Comparison of ENCODE assay signal across 17 cellular contexts in genomic region chr7:121563177-121563576, GRCh38.
DNase-seq lines count a peak whose midpoint lies in the region; TF ChIP-seq lines count a peak whose summit lies in the region.
"Had no signal": no experiment of that assay in that cellular context is flagged by ENCODE, and none has a peak within 500 bp of the region (broad histone marks: within the 10 kb centered on the region; RNA-seq: fewer than 3 reads in every experiment).

No MANE protein-coding gene starts in this region.

- no peaks in the 10 kb centered on the region for H3K27me3 ChIP-seq in MM.1S (replicated peaks; ENCODE audit: insufficient read depth, low read length)
- H3K27me3 ChIP-seq: heart right ventricle, testis had no signal

- H3K27ac ChIP-seq in MM.1S (ENCODE audit: low read length), result no peak overlapping the region
- H3K27ac ChIP-seq: heart right ventricle, testis had no signal

- TF ChIP-seq CTCF in MM.1S (IDR thresholded peaks at IDR 0.05; ENCODE audit: low read length) (peak; percentile 24; the same call in 1 of the 2 replicates), chondrocyte (IDR thresholded peaks at IDR 0.05) (peak; percentile 54), neural crest cell (conservative IDR thresholded peaks at IDR 0.05) (peak; percentile 48), GM20000 (IDR thresholded peaks at IDR 0.05; ENCODE audit: extremely low read depth, missing control alignments) (no peak), mesothelial cell of epicardium (IDR thresholded peaks at IDR 0.05; ENCODE audit: unreplicated experiment) (no peak)

- H3K9me3 ChIP-seq in MM.1S (replicated peaks; ENCODE audit: insufficient read depth, low read length), result no peaks in the 10 kb centered on the region
- H3K9me3 ChIP-seq: heart right ventricle, testis had no signal

- no peaks in the 10 kb centered on the region for H3K4me1 ChIP-seq in MM.1S (ENCODE audit: low read length)
- H3K4me1 ChIP-seq: heart right ventricle, testis had no signal

- H3K9me3 Mint-ChIP-seq in chondrocyte (ENCODE audit: low read depth) (no peaks in the 10 kb centered on the region), neural crest cell (no peaks in the 10 kb centered on the region), mesothelial cell of epicardium (peaks cover 3% of the 10 kb centered on the region)

- no peaks in the 10 kb centered on the region for H3K27me3 Mint-ChIP-seq in chondrocyte (ENCODE audit: low read depth)
- H3K27me3 Mint-ChIP-seq in neural crest cell (ENCODE audit: low read depth), result no peaks in the 10 kb centered on the region
- H3K27me3 Mint-ChIP-seq in mesothelial cell of epicardium (ENCODE audit: low read depth), result no peaks in the 10 kb centered on the region

- H3K79me2 ChIP-seq in MM.1S (ENCODE audit: low read length), result no peaks in the 10 kb centered on the region

- H2AFZ ChIP-seq in MM.1S (ENCODE audit: low read length), result no peak overlapping the region

- no peak overlapping the region for H3K9ac ChIP-seq in MM.1S (ENCODE audit: low read length)

- H3K27ac Mint-ChIP-seq in chondrocyte (ENCODE audit: unreplicated experiment), result no peak overlapping the region
- H3K27ac Mint-ChIP-seq in neural crest cell (ENCODE audit: unreplicated experiment), result no peak overlapping the region
- H3K27ac Mint-ChIP-seq in mesothelial cell of epicardium, result no peak overlapping the region

- H3K4me1 Mint-ChIP-seq in chondrocyte (ENCODE audit: low read depth) (peaks cover 22% of the 10 kb centered on the region), neural crest cell (peaks cover 5% of the 10 kb centered on the region), mesothelial cell of epicardium (peaks cover 8% of the 10 kb centered on the region)

- H3K36me3 Mint-ChIP-seq in chondrocyte (ENCODE audit: low read depth) (no peaks in the 10 kb centered on the region), neural crest cell (ENCODE audit: low read depth) (no peaks in the 10 kb centered on the region), mesothelial cell of epicardium (no peaks in the 10 kb centered on the region)

- no peaks in the 10 kb centered on the region for H3K36me3 ChIP-seq in MM.1S (replicated peaks; ENCODE audit: insufficient read depth, low read length)
- H3K36me3 ChIP-seq: heart right ventricle had no signal

- H4K20me1 ChIP-seq in MM.1S (ENCODE audit: insufficient read depth, low read length), result no peaks in the 10 kb centered on the region

- no peak overlapping the region for H3K4me2 ChIP-seq in MM.1S (ENCODE audit: low read depth, low read length)

- DNase-seq in ELR (ENCODE audit: low read depth), result peak; percentile 35
- DNase-seq in MM.1S, result no peak
- no peak for DNase-seq in chondrocyte (ENCODE audit: low spot score)
- DNase-seq in neural crest cell (ENCODE audit: low read depth, low spot score), result no peak
- no peak for DNase-seq in GM20000 (ENCODE audit: low spot score)
- DNase-seq in mesothelial cell of epicardium (ENCODE audit: low spot score in 2 of 2, unreplicated experiment in 2 of 2), result no peak
- no peak for DNase-seq in NCI-H2196 (lab: John Stamatoyannopoulos, UW; ENCODE audit: unreplicated experiment)
- DNase-seq: activated T-cell treated with anti-CD3 and anti-CD28 coated beads for 4 hours, amygdala, H7, heart right ventricle, left ventricle myocardium superior, NCI-H1092, NCI-H524, small intestine, testis had no signal

- H3K4me3 Mint-ChIP-seq in chondrocyte (ENCODE audit: unreplicated experiment) (no peak overlapping the region), neural crest cell (no peak overlapping the region), mesothelial cell of epicardium (no peak overlapping the region)

- no peak overlapping the region for H3K4me3 ChIP-seq in MM.1S (ENCODE audit: low read length)
- H3K4me3 ChIP-seq: GM12878, heart right ventricle, testis had no signal

- no peaks in the 10 kb centered on the region for H3F3A ChIP-seq in MM.1S (ENCODE audit: insufficient read depth, low read length)

- no peaks in the 10 kb centered on the region for H3K9me2 ChIP-seq in MM.1S (replicated peaks; ENCODE audit: insufficient read depth, low read length)

Comparison
In these comparisons a context has a peak if more than half of its experiments do, and no peak if none do; other contexts are left out.
1. CTCF ChIP-seq: peak in MM.1S (single experiment), chondrocyte (single experiment) and neural crest cell (single experiment); none in GM20000 (single experiment) and mesothelial cell of epicardium (single experiment).